In the genomic region with DNA sequence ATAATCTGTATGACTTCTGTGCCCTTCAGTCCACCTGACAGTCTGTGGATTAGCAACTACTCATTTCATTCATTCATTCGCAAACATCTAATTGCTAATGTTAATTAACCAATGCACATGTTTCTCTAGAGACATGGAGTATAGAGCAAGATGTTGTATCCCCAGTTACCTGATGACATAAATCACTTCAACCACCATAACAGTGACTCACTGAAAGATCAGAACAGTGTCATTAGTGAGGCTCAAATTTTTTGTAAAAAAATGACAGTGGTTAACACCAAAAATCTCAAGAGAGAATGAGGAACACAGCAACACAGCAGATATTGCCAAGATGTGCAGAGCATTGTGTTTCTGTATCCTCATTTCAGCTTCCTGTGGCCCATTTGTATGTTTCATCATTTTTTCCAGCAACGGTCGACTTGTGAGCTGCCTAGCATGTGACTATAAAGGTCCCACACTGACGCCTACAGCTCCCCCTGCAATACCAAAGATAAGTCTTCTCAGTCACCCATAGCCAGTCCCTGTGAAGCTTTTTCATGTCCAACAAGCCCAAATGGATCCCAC, we compare ENCODE assay signal across 3 cellular contexts.
TF ChIP-seq lines count a peak whose summit lies in the region.

No MANE protein-coding gene starts in this region.

TF ChIP-seq in HepG2, 621 proteins besides CTCF, POLR2A, EP300 and RAD21:
- TF ChIP-seq CHD4 (IDR thresholded peaks at IDR 0.05; ENCODE audit: borderline replicate concordance, low read length), result 0 out of 2 replicates have a peak, but pooled peaks have one; percentile 38
- TF ChIP-seq NCOR1 (IDR thresholded peaks at IDR 0.05; ENCODE audit: borderline replicate concordance, low read length), result no peak
- no peak for TF ChIP-seq KLF15 (CRISPR knock-in tag; IDR thresholded peaks at IDR 0.05; ENCODE audit: borderline replicate concordance)
- TF ChIP-seq CEBPG (CRISPR knock-in tag; IDR thresholded peaks at IDR 0.05), result 0 out of 2 replicates have a peak, but pooled peaks have one; percentile 13

TF ChIP-seq in K562, 482 proteins besides CTCF, POLR2A, EP300 and RAD21 (continues in another document):
- TF ChIP-seq MAZ (CRISPR knock-in tag; conservative IDR thresholded peaks at IDR 0.05 in 1 of 2, IDR thresholded peaks at IDR 0.05 in 1 of 2) (peak; percentile 38 to 57; a peak in 1 of 4 replicates), NCOA6 (IDR thresholded peaks at IDR 0.05) (no peak), MEF2D (tag; conservative IDR thresholded peaks at IDR 0.05; ENCODE audit: low read depth) (peak; percentile 73; the same call in 1 of the 2 replicates), ZBTB7A (IDR thresholded peaks at IDR 0.05; ENCODE audit: borderline replicate concordance, control insufficient read depth, low read depth, low read length) (peak; percentile 29; the same call in 1 of the 2 replicates), DPF2 (IDR thresholded peaks at IDR 0.05) (peak; percentile 87), KLF6 (CRISPR knock-in tag; IDR thresholded peaks at IDR 0.05; ENCODE audit: borderline replicate concordance) (peak; percentile 59; the same call in 1 of the 2 replicates), MEIS2 (IDR thresholded peaks at IDR 0.05; ENCODE audit: partially characterized antibody) (peak; percentile 96), ZNF778 (CRISPR knock-in tag; IDR thresholded peaks at IDR 0.05) (no peak), MYNN (IDR thresholded peaks at IDR 0.05) (no peak), MYNN (CRISPR knock-in tag; IDR thresholded peaks at IDR 0.05) (no peak), NFE2 (IDR thresholded peaks at IDR 0.05; ENCODE audit: low read depth) (peak; percentile 17; the same call in 1 of the 2 replicates), IFI16 (CRISPR knock-in tag; IDR thresholded peaks at IDR 0.05) (0 out of 2 replicates have a peak, but pooled peaks have one; percentile 3)
- TF ChIP-seq, protein P1, sequence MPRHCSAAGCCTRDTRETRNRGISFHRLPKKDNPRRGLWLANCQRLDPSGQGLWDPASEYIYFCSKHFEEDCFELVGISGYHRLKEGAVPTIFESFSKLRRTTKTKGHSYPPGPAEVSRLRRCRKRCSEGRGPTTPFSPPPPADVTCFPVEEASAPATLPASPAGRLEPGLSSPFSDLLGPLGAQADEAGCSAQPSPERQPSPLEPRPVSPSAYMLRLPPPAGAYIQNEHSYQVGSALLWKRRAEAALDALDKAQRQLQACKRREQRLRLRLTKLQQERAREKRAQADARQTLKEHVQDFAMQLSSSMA (CRISPR knock-in tag; IDR thresholded peaks at IDR 0.05), result no peak
- TF ChIP-seq, protein P2, sequence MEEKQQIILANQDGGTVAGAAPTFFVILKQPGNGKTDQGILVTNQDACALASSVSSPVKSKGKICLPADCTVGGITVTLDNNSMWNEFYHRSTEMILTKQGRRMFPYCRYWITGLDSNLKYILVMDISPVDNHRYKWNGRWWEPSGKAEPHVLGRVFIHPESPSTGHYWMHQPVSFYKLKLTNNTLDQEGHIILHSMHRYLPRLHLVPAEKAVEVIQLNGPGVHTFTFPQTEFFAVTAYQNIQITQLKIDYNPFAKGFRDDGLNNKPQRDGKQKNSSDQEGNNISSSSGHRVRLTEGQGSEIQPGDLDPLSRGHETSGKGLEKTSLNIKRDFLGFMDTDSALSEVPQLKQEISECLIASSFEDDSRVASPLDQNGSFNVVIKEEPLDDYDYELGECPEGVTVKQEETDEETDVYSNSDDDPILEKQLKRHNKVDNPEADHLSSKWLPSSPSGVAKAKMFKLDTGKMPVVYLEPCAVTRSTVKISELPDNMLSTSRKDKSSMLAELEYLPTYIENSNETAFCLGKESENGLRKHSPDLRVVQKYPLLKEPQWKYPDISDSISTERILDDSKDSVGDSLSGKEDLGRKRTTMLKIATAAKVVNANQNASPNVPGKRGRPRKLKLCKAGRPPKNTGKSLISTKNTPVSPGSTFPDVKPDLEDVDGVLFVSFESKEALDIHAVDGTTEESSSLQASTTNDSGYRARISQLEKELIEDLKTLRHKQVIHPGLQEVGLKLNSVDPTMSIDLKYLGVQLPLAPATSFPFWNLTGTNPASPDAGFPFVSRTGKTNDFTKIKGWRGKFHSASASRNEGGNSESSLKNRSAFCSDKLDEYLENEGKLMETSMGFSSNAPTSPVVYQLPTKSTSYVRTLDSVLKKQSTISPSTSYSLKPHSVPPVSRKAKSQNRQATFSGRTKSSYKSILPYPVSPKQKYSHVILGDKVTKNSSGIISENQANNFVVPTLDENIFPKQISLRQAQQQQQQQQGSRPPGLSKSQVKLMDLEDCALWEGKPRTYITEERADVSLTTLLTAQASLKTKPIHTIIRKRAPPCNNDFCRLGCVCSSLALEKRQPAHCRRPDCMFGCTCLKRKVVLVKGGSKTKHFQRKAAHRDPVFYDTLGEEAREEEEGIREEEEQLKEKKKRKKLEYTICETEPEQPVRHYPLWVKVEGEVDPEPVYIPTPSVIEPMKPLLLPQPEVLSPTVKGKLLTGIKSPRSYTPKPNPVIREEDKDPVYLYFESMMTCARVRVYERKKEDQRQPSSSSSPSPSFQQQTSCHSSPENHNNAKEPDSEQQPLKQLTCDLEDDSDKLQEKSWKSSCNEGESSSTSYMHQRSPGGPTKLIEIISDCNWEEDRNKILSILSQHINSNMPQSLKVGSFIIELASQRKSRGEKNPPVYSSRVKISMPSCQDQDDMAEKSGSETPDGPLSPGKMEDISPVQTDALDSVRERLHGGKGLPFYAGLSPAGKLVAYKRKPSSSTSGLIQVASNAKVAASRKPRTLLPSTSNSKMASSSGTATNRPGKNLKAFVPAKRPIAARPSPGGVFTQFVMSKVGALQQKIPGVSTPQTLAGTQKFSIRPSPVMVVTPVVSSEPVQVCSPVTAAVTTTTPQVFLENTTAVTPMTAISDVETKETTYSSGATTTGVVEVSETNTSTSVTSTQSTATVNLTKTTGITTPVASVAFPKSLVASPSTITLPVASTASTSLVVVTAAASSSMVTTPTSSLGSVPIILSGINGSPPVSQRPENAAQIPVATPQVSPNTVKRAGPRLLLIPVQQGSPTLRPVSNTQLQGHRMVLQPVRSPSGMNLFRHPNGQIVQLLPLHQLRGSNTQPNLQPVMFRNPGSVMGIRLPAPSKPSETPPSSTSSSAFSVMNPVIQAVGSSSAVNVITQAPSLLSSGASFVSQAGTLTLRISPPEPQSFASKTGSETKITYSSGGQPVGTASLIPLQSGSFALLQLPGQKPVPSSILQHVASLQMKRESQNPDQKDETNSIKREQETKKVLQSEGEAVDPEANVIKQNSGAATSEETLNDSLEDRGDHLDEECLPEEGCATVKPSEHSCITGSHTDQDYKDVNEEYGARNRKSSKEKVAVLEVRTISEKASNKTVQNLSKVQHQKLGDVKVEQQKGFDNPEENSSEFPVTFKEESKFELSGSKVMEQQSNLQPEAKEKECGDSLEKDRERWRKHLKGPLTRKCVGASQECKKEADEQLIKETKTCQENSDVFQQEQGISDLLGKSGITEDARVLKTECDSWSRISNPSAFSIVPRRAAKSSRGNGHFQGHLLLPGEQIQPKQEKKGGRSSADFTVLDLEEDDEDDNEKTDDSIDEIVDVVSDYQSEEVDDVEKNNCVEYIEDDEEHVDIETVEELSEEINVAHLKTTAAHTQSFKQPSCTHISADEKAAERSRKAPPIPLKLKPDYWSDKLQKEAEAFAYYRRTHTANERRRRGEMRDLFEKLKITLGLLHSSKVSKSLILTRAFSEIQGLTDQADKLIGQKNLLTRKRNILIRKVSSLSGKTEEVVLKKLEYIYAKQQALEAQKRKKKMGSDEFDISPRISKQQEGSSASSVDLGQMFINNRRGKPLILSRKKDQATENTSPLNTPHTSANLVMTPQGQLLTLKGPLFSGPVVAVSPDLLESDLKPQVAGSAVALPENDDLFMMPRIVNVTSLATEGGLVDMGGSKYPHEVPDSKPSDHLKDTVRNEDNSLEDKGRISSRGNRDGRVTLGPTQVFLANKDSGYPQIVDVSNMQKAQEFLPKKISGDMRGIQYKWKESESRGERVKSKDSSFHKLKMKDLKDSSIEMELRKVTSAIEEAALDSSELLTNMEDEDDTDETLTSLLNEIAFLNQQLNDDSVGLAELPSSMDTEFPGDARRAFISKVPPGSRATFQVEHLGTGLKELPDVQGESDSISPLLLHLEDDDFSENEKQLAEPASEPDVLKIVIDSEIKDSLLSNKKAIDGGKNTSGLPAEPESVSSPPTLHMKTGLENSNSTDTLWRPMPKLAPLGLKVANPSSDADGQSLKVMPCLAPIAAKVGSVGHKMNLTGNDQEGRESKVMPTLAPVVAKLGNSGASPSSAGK (IDR thresholded peaks at IDR 0.05), result peak; percentile 92

TF ChIP-seq in GM12891, 5 proteins besides CTCF, POLR2A, EP300 and RAD21:
- TF ChIP-seq SPI1 (IDR thresholded peaks at IDR 0.05; ENCODE audit: low read depth, low read length) (no peak), PAX5 (IDR thresholded peaks at IDR 0.05; ENCODE audit: insufficient read depth, low read length, severe bottlenecking) (no peak), POU2F2 (IDR thresholded peaks at IDR 0.05; ENCODE audit: low read depth, low read length) (no peak), POLR2AphosphoS5 (IDR thresholded peaks at IDR 0.05; ENCODE audit: low read depth, low read length) (no peak), TAF1 (IDR thresholded peaks at IDR 0.05; ENCODE audit: low read depth, low read length) (no peak)
